ENCODE assay signal across 19 cellular contexts in genomic region chr11:120342226-120342625, GRCh38.
"Had no signal": no experiment of that assay in that cellular context is flagged by ENCODE, and none has a peak within 500 bp of the region (broad histone marks: within the 10 kb centered on the region; RNA-seq: fewer than 3 reads in every experiment).

No MANE protein-coding gene starts in this region.

- H3K27me3 ChIP-seq: sigmoid colon, SJSA1, suprapubic skin had no signal

- H3K27ac ChIP-seq: neutrophil, SJSA1, suprapubic skin, VCaP had no signal

- H3K4me3 Mint-ChIP-seq: activated naive CD4-positive, alpha-beta T cell treated with anti-CD3 and anti-CD28 coated beads for 36 hours; activated T-helper 17 cell treated with anti-CD3 and anti-CD28 coated beads, Interleukin-2, amount 50 U/mL, for 72 hours; dendritic cell treated with granulocyte-macrophage colony-stimulating factor and Interleukin-4, amounts not matched to agents 40 ng/mL and 50 ng/mL, for 4 days; endodermal cell; T-cell had no signal

- H3K9me3 ChIP-seq: neutrophil, sigmoid colon, SJSA1, suprapubic skin had no signal

- H3K36me3 ChIP-seq: neutrophil, sigmoid colon, SJSA1, suprapubic skin had no signal

- ATAC-seq: activated T-helper 17 cell treated with anti-CD3 and anti-CD28 coated beads, Interleukin-2, amount 50 U/mL, for 72 hours; stimulated activated naive CD8-positive, alpha-beta T cell treated with anti-CD3 and anti-CD28 coated beads, Interleukin-15, Interleukin-2, amounts not matched to agents 100 U/mL and 50 U/mL, for 24 hours; T-cell had no signal

- H3K27ac Mint-ChIP-seq: activated naive CD4-positive, alpha-beta T cell treated with anti-CD3 and anti-CD28 coated beads for 36 hours; activated T-helper 17 cell treated with anti-CD3 and anti-CD28 coated beads, Interleukin-2, amount 50 U/mL, for 72 hours; dendritic cell treated with granulocyte-macrophage colony-stimulating factor and Interleukin-4, amounts not matched to agents 40 ng/mL and 50 ng/mL, for 4 days; endodermal cell; T-cell had no signal

- H3K4me3 ChIP-seq: sigmoid colon, SJSA1, suprapubic skin had no signal

- H3K36me3 Mint-ChIP-seq: T-cell had no signal

- H3K9me3 Mint-ChIP-seq: activated naive CD4-positive, alpha-beta T cell treated with anti-CD3 and anti-CD28 coated beads for 36 hours; activated T-helper 17 cell treated with anti-CD3 and anti-CD28 coated beads, Interleukin-2, amount 50 U/mL, for 72 hours; dendritic cell treated with granulocyte-macrophage colony-stimulating factor and Interleukin-4, amounts not matched to agents 40 ng/mL and 50 ng/mL, for 4 days; endodermal cell; T-cell had no signal

- DNase-seq: activated CD4-positive, alpha-beta T cell treated with anti-CD3 and anti-CD28 coated beads for 48 hours; activated naive CD4-positive, alpha-beta T cell treated with anti-CD3 and anti-CD28 coated beads for 36 hours; endodermal cell; foreskin melanocyte; islet precursor cell; posterior cingulate gyrus; sigmoid colon; stimulated activated CD4-positive, alpha-beta T cell treated with anti-CD3 and anti-CD28 coated beads, Interleukin-12 subunit alpha, Interleukin-12 subunit beta, amount 100 ng/mL, for 4 hours; stimulated activated CD4-positive, alpha-beta T cell treated with anti-CD3 and anti-CD28 coated beads, Interleukin-2, amount 100 ng/mL, for 48 hours; stimulated activated CD8-positive, alpha-beta memory T cell treated with anti-CD3 and anti-CD28 coated beads, Interleukin-4, amount 100 ng/mL, for 48 hours; stimulated activated naive CD8-positive, alpha-beta T cell treated with anti-CD3 and anti-CD28 coated beads, Interleukin-15, Interleukin-2, amounts not matched to agents 100 U/mL and 50 U/mL, for 24 hours; T-cell; T1000 had no signal
